Comparison of ENCODE assay signal across 15 cellular contexts in genomic region chr3:16243706-16244490, GRCh38. TPM values are rescaled to one million over a fixed set of nuclear protein-coding genes. Genes with fewer than 3 reads are reported as not detected.
A peak's percentile ranks its signal among the peaks of the same experiment; 100 is the strongest.
DNase-seq lines count a peak whose midpoint lies in the region; TF ChIP-seq lines count a peak whose summit lies in the region.
"Had no signal": no experiment of that assay in that cellular context is flagged by ENCODE, and none has a peak within 500 bp of the region (broad histone marks: within the 10 kb centered on the region; RNA-seq: fewer than 3 reads in every experiment).

No MANE protein-coding gene starts in this region.

- WGBS in GM23248 (ENCODE audit: low coverage in 1 of 2, low lambda C conversion rate in 2 of 2, missing lambda C conversion rate in 2 of 2), 2 experiments = 19 to 20% methylated on average over 9 of the region's 9 CpGs

- in situ Hi-C loops in GM23248 (cut with MboI) = loop anchor here (5.0 kb wide), 1 partner anchor 202 kb away; no protein-coding TSS in a partner anchor
- in situ Hi-C loops in brain microvascular endothelial cell (cut with HindIII; ENCODE audit: low pct_ligation_motif_present, low sequenced_read_pairs) = no loop called here

- no peaks in the 10 kb centered on the region for H3K27me3 Mint-ChIP-seq in glutamatergic neuron (ENCODE audit: unreplicated experiment)

- H2AFZ ChIP-seq in GM23248 = no peak overlapping the region

- no peaks in the 10 kb centered on the region for H3K27me3 ChIP-seq in BLaER1
- H3K27me3 ChIP-seq in GM23248 (replicated peaks; ENCODE audit: insufficient read depth) = no peaks in the 10 kb centered on the region
- H3K27me3 ChIP-seq in brain microvascular endothelial cell (replicated peaks) = no peaks in the 10 kb centered on the region
- no peaks in the 10 kb centered on the region for H3K27me3 ChIP-seq in kidney epithelial cell (ENCODE audit: control insufficient read depth, insufficient read depth, low read length)

- H3K79me2 ChIP-seq in GM23248 (ENCODE audit: insufficient read depth) = no peaks in the 10 kb centered on the region

- H3K9ac ChIP-seq in BLaER1 = no peak overlapping the region
- H3K9ac ChIP-seq in GM23248 = peak overlapping the region; percentile 8; the same call in 1 of the 2 replicates

- H4K20me1 ChIP-seq in BLaER1 (no peaks in the 10 kb centered on the region), GM23248 (ENCODE audit: insufficient read depth) (no peaks in the 10 kb centered on the region)

- H3K4me1 ChIP-seq in BLaER1 = peaks cover 7% of the 10 kb centered on the region
- H3K4me1 ChIP-seq in GM23248 (ENCODE audit: insufficient read depth) = peaks cover 34% of the 10 kb centered on the region

- H3K36me3 ChIP-seq in BLaER1 (no peaks in the 10 kb centered on the region), GM23248 (ENCODE audit: low read depth) (no peaks in the 10 kb centered on the region), brain microvascular endothelial cell (replicated peaks) (no peaks in the 10 kb centered on the region), kidney epithelial cell (ENCODE audit: control insufficient read depth, insufficient read depth, low read length) (no peaks in the 10 kb centered on the region)

- peaks cover 2% of the 10 kb centered on the region for H3K9me3 Mint-ChIP-seq in glutamatergic neuron (ENCODE audit: unreplicated experiment)

- peaks cover 28% of the 10 kb centered on the region for H3K4me1 Mint-ChIP-seq in glutamatergic neuron (ENCODE audit: low read depth, unreplicated experiment)

- H3K4me3 ChIP-seq in BLaER1 (no peak overlapping the region), GM23248 (no peak overlapping the region), brain microvascular endothelial cell (ENCODE audit: low read depth, low read length) (no peak overlapping the region), kidney epithelial cell (ENCODE audit: low read depth, low read length) (no peak overlapping the region)
- H3K4me3 ChIP-seq: mucosa of descending colon had no signal

- H3K9me3 ChIP-seq in BLaER1 (no peaks in the 10 kb centered on the region), GM23248 (ENCODE audit: low read depth) (no peaks in the 10 kb centered on the region)
- H3K9me3 ChIP-seq: mucosa of descending colon had no signal

- H3K27ac ChIP-seq in BLaER1 = no peak overlapping the region
- H3K27ac ChIP-seq in GM23248 = 0 out of 2 replicates have a peak overlapping the region, but pooled peaks have one; percentile 9
- no peak overlapping the region for H3K27ac ChIP-seq in brain microvascular endothelial cell

- TF ChIP-seq CTCF in brain microvascular endothelial cell (IDR thresholded peaks at IDR 0.05; ENCODE audit: low read depth, low read length, missing control alignments) (no peak), kidney epithelial cell (IDR thresholded peaks at IDR 0.05; ENCODE audit: insufficient read depth, low read length, poor library complexity, severe bottlenecking) (no peak), glutamatergic neuron (IDR thresholded peaks at IDR 0.05; ENCODE audit: partially characterized antibody, unreplicated experiment) (no peak)

- no peaks in the 10 kb centered on the region for H3K36me3 Mint-ChIP-seq in glutamatergic neuron (ENCODE audit: unreplicated experiment)

- H3K27ac Mint-ChIP-seq in glutamatergic neuron (ENCODE audit: unreplicated experiment) = no peak overlapping the region
- H3K27ac Mint-ChIP-seq: progenitor cell of endocrine pancreas had no signal

- DNase-seq in GM23248 (peak; percentile 51), brain microvascular endothelial cell (peak; percentile 22), kidney epithelial cell (ENCODE audit: low read depth) (peak; percentile 44), foreskin melanocyte (no peak), glutamatergic neuron (no peak), SHP77 (lab: John Stamatoyannopoulos, UW) (no peak), germinal center (ENCODE audit: low spot score) (no peak)
- DNase-seq: activated CD4-positive, alpha-beta T cell treated with anti-CD3 and anti-CD28 coated beads, Interleukin-2, amount 50 U/mL, for 1 hour; activated naive CD4-positive, alpha-beta T cell treated with anti-CD3 and anti-CD28 coated beads, Interleukin-2, amount 50 U/mL, for 16 hours; COR-L47; mucosa of descending colon; NCI-H146; substantia nigra had no signal

- H3K4me3 Mint-ChIP-seq in glutamatergic neuron (ENCODE audit: unreplicated experiment) = no peak overlapping the region

- peak overlapping the region; percentile 9; the same call in 1 of the 2 replicates for H3K4me2 ChIP-seq in BLaER1
- H3K4me2 ChIP-seq in GM23248 (ENCODE audit: unreplicated experiment) = no peak overlapping the region

- H3K9me2 ChIP-seq in GM23248 (ENCODE audit: insufficient read depth) = no peaks in the 10 kb centered on the region

- peaks cover 14% of the 10 kb centered on the region for H3F3A ChIP-seq in GM23248 (ENCODE audit: insufficient read depth)

RNA-seq across cellular contexts. Expression of gene DPH3, which starts 20.8 kb away (rescaled TPM):
- 27.1 and 27.3 TPM in 2 replicates for total RNA-seq in GM23248 (2014; rRNA removed; shearing (Covaris generic))
- polyA plus RNA-seq in GM23248 (2016; fragmentation: Nextera tagmentation; extraction: Ambion mirVana) = 46.1 and 51.3 TPM in 2 replicates
- total RNA-seq in kidney epithelial cell (29.6 and 30.5 TPM in 2 replicates), glutamatergic neuron (ENCODE audit: unreplicated experiment) (30.5 TPM)

RNA-seq across cellular contexts. Expression of gene OXNAD1, which starts 21.1 kb away (rescaled TPM):
- total RNA-seq in GM23248 (2014; rRNA removed; shearing (Covaris generic)) = 3.4 and 10.8 TPM in 2 replicates
- polyA plus RNA-seq in GM23248 (2016; fragmentation: Nextera tagmentation; extraction: Ambion mirVana) = 9.8 and 10.2 TPM in 2 replicates
- total RNA-seq in kidney epithelial cell (16.6 and 18.8 TPM in 2 replicates), glutamatergic neuron (ENCODE audit: unreplicated experiment) (14.6 TPM)

Comparison
In these comparisons a context has a peak if more than half of its experiments do, and no peak if none do; other contexts are left out.
1. DNase-seq: peak in GM23248 (single experiment), brain microvascular endothelial cell (single experiment) and kidney epithelial cell (single experiment); none in foreskin melanocyte (single experiment), glutamatergic neuron (single experiment), SHP77 (0 of 2) and germinal center (single experiment).